16 cellular contexts compared by ENCODE assay signal in genomic region chr12:20486233-20486632, GRCh38.
DNase-seq lines count a peak whose midpoint lies in the region; ATAC-seq and TF ChIP-seq lines count a peak whose summit lies in the region.
"Had no signal": no experiment of that assay in that cellular context is flagged by ENCODE, and none has a peak within 500 bp of the region (broad histone marks: within the 10 kb centered on the region; RNA-seq: fewer than 3 reads in every experiment).

No MANE protein-coding gene starts in this region.

- H3K4me3 ChIP-seq in breast epithelium (no peak overlapping the region), heart left ventricle (no peak overlapping the region)
- H3K4me3 ChIP-seq: esophagus squamous epithelium, spleen, stomach had no signal

- H3K27ac ChIP-seq in breast epithelium, result no peak overlapping the region
- peak overlapping the region in 7 of 12 donors; percentile 1 to 65 (median 21) for H3K27ac ChIP-seq in heart left ventricle
- H3K27ac ChIP-seq: esophagus squamous epithelium, spleen, stomach had no signal

- H3K4me1 ChIP-seq in breast epithelium, result no peaks in the 10 kb centered on the region
- H3K4me1 ChIP-seq in heart left ventricle, result peaks cover 0 to 62% (median 18%) of the 10 kb centered on the region in 12 donors
- H3K4me1 ChIP-seq: spleen had no signal

- H3K27ac Mint-ChIP-seq in MCF 10A (ENCODE audit: low read depth, unreplicated experiment), result no peak overlapping the region
- H3K27ac Mint-ChIP-seq: activated CD4-positive, alpha-beta T cell treated with anti-CD3 and anti-CD28 coated beads, Interleukin-2, amount 10 ng/mL, durations not matched to agents 24 days and 14 days had no signal

- peaks cover 65% of the 10 kb centered on the region for H3K27me3 Mint-ChIP-seq in MCF 10A (ENCODE audit: insufficient read depth, unreplicated experiment)
- H3K27me3 Mint-ChIP-seq: activated CD4-positive, alpha-beta T cell treated with anti-CD3 and anti-CD28 coated beads, Interleukin-2, amount 10 ng/mL, durations not matched to agents 24 days and 14 days had no signal

- intact Hi-C loops in MCF 10A (cut with micrococcal nuclease) (no loop called here), breast epithelium (cut with DNase I; ENCODE audit: low total_unique reads) (no loop called here), heart left ventricle (cut with DNase I) (no loop called here)

- TF ChIP-seq CTCF in MCF 10A (IDR thresholded peaks at IDR 0.05; ENCODE audit: unreplicated experiment) (no peak), breast epithelium (IDR thresholded peaks at IDR 0.05) (no peak), heart left ventricle (IDR thresholded peaks at IDR 0.05) (peak in 1 of 12 donors; percentile 6)

- DNase-seq in MCF 10A (ENCODE audit: unreplicated experiment) (peak; percentile 37), breast epithelium (ENCODE audit: low spot score in 2 of 2) (no peak), heart left ventricle (no peak), superior temporal gyrus (ENCODE audit: extremely low spot score) (peak; percentile 74), erythroblast (lab: John Stamatoyannopoulos, UW) (no peak), hippocampal formation (lab: John Stamatoyannopoulos, UW) (no peak)
- DNase-seq: activated CD4-positive, alpha-beta T cell treated with anti-CD3 and anti-CD28 coated beads, Interleukin-2, amount 10 ng/mL, durations not matched to agents 24 days and 14 days; cortex of kidney; DMS153; esophagus squamous epithelium; NCI-H187 treated with DMSO at 0.1 percent for 48 hours; spleen; stomach; T1000 had no signal

- H3K36me3 ChIP-seq in breast epithelium (no peaks in the 10 kb centered on the region), heart left ventricle (no peaks in the 10 kb centered on the region)
- H3K36me3 ChIP-seq: esophagus squamous epithelium, spleen, stomach had no signal

- no peaks in the 10 kb centered on the region for H3K4me1 Mint-ChIP-seq in MCF 10A (ENCODE audit: insufficient read depth, unreplicated experiment)
- H3K4me1 Mint-ChIP-seq: activated CD4-positive, alpha-beta T cell treated with anti-CD3 and anti-CD28 coated beads, Interleukin-2, amount 10 ng/mL, durations not matched to agents 24 days and 14 days had no signal

- CTCF ChIA-PET in MCF 10A (lab: Yijun Ruan, JAX), result no interaction called here

- no peaks in the 10 kb centered on the region for H3K9me3 Mint-ChIP-seq in MCF 10A (ENCODE audit: unreplicated experiment)
- H3K9me3 Mint-ChIP-seq: activated CD4-positive, alpha-beta T cell treated with anti-CD3 and anti-CD28 coated beads, Interleukin-2, amount 10 ng/mL, durations not matched to agents 24 days and 14 days had no signal

- POLR2A ChIA-PET in MCF 10A (lab: Yijun Ruan, JAX), result interaction anchor here (0.7 kb wide), 1 partner anchor 535 kb away, joined by 3 read pairs; no protein-coding TSS in a partner anchor

- H3K36me3 Mint-ChIP-seq in MCF 10A (ENCODE audit: insufficient read depth, unreplicated experiment), result no peaks in the 10 kb centered on the region

- TF ChIP-seq POLR2A in breast epithelium (IDR thresholded peaks at IDR 0.05) (no peak), heart left ventricle (IDR thresholded peaks at IDR 0.05) (no peak), erythroblast (IDR thresholded peaks at IDR 0.05; ENCODE audit: low read length) (no peak)

- H3K27me3 ChIP-seq in breast epithelium (no peaks in the 10 kb centered on the region), heart left ventricle (no peaks in the 10 kb centered on the region)
- H3K27me3 ChIP-seq: esophagus squamous epithelium, spleen, stomach had no signal

- H3K9me3 ChIP-seq in breast epithelium (no peaks in the 10 kb centered on the region), heart left ventricle (no peaks in the 10 kb centered on the region)
- H3K9me3 ChIP-seq: esophagus squamous epithelium, spleen, stomach had no signal

- ATAC-seq in SK-N-SH treated with all-trans-retinoic acid at 6 μM for 48 hours, result peak; percentile 56
- ATAC-seq in heart left ventricle, result peak in 2 of 4 donors; percentile 6 to 10
- ATAC-seq in GM21576 (IDR thresholded peaks at IDR 0.05; ENCODE audit: unreplicated experiment), result no peak

- no peak overlapping the region for H3K4me3 Mint-ChIP-seq in MCF 10A (ENCODE audit: unreplicated experiment)
- H3K4me3 Mint-ChIP-seq: activated CD4-positive, alpha-beta T cell treated with anti-CD3 and anti-CD28 coated beads, Interleukin-2, amount 10 ng/mL, durations not matched to agents 24 days and 14 days had no signal

- BruUV-seq in MCF 10A (replicated peaks; lab: Mats Ljungman, UMichigan), result no TSS peak

- WGBS in heart left ventricle, 4 donors, result 78 to 89% (median 85%) methylated on average over 2 of the region's 2 CpGs

TF ChIP-seq in SK-N-SH treated with all-trans-retinoic acid at 6 μM for 48 hours, 23 proteins besides CTCF, POLR2A, EP300 and RAD21:
- TF ChIP-seq PPARA (CRISPR knock-in tag; IDR thresholded peaks at IDR 0.05; ENCODE audit: borderline replicate concordance) (no peak), OSR1 (CRISPR knock-in tag; IDR thresholded peaks at IDR 0.05) (no peak)

Comparison
In these comparisons a context has a peak if more than half of its experiments do, and no peak if none do; other contexts are left out.
1. DNase-seq: peak in MCF 10A (single experiment) and superior temporal gyrus (single experiment); none in breast epithelium (0 of 2), heart left ventricle (0 of 5), erythroblast (0 of 2) and hippocampal formation (0 of 2).
2. H3K27ac ChIP-seq: peak in heart left ventricle (7 of 12); none in breast epithelium (0 of 2).